Comparison of ENCODE assay signal across 10 cellular contexts in genomic region chr3:196159952-196160804, GRCh38. TPM values are rescaled to one million over a fixed set of nuclear protein-coding genes. Genes with fewer than 3 reads are reported as not detected.
DNase-seq lines count a peak whose midpoint lies in the region; ATAC-seq and TF ChIP-seq lines count a peak whose summit lies in the region.
"Had no signal": no experiment of that assay in that cellular context is flagged by ENCODE, and none has a peak within 500 bp of the region (broad histone marks: within the 10 kb centered on the region; RNA-seq: fewer than 3 reads in every experiment).

No MANE protein-coding gene starts in this region.

- H3K36me3 ChIP-seq in ascending aorta, result no peaks in the 10 kb centered on the region

- H3K9me3 ChIP-seq in ascending aorta, result no peaks in the 10 kb centered on the region

- H3K27me3 ChIP-seq in ascending aorta, result no peaks in the 10 kb centered on the region

- no peak overlapping the region for H3K4me3 ChIP-seq in ascending aorta

- TF ChIP-seq CTCF in ascending aorta (IDR thresholded peaks at IDR 0.05), result no peak

- intact Hi-C loops in ascending aorta (cut with DNase I), result no loop called here

- H3K4me1 ChIP-seq in ascending aorta, result no peaks in the 10 kb centered on the region
- H3K4me1 ChIP-seq: parathyroid adenoma had no signal

- DNase-seq in ELF-1 (ENCODE audit: low read depth, low spot score) (peak; percentile 38), SKM-1 (lab: John Stamatoyannopoulos, UW; ENCODE audit: unreplicated experiment) (peak; percentile 29), retina (peak; percentile 48), ascending aorta (ENCODE audit: low spot score in 2 of 2) (no peak)

- ATAC-seq in GM19438 (IDR thresholded peaks at IDR 0.05; ENCODE audit: low read depth, unreplicated experiment) (peak; percentile 95), HG03432 (IDR thresholded peaks at IDR 0.05; ENCODE audit: unreplicated experiment) (peak; percentile 98), esophagus mucosa (peak; percentile 70), HG03520 (IDR thresholded peaks at IDR 0.05; ENCODE audit: unreplicated experiment) (no peak)

- H3K27ac ChIP-seq in ascending aorta, result no peak overlapping the region
- H3K27ac ChIP-seq: parathyroid adenoma had no signal

RNA-seq across cellular contexts. Expression of gene ZDHHC19, which starts 51.0 kb away (rescaled TPM):
- total RNA-seq in esophagus mucosa (not detected), ascending aorta (not detected)
- total RNA-seq: T-helper 2 cell treated with Interferon-gamma antibody and Interleukin-4, amounts not matched to agents 100 ng/mL and 5 ng/mL, for 36 hours had no signal

RNA-seq across cellular contexts. Expression of gene SLC51A, which starts 56.2 kb away (rescaled TPM):
- total RNA-seq in esophagus mucosa, result not detected
- not detected for total RNA-seq in ascending aorta
- total RNA-seq: T-helper 2 cell treated with Interferon-gamma antibody and Interleukin-4, amounts not matched to agents 100 ng/mL and 5 ng/mL, for 36 hours had no signal

Comparison
In these comparisons a context has a peak if more than half of its experiments do, and no peak if none do; other contexts are left out.
1. DNase-seq: peak in ELF-1 (single experiment), SKM-1 (single experiment) and retina (single experiment); none in ascending aorta (0 of 2).